In genomic region chr16:53065436-53066165, GRCh38 we compare ENCODE assay signal across 15 cellular contexts. TPM values are rescaled to one million over a fixed set of nuclear protein-coding genes. Genes with fewer than 3 reads are reported as not detected.
DNase-seq lines count a peak whose midpoint lies in the region; ATAC-seq lines count a peak whose summit lies in the region.
"Had no signal": no experiment of that assay in that cellular context is flagged by ENCODE, and none has a peak within 500 bp of the region (broad histone marks: within the 10 kb centered on the region; RNA-seq: fewer than 3 reads in every experiment).

No MANE protein-coding gene starts in this region.

- no peaks in the 10 kb centered on the region for H3K36me3 ChIP-seq in rectal smooth muscle tissue (ENCODE audit: control insufficient read depth, insufficient read depth, low read length)

- H3K27ac Mint-ChIP-seq in T-helper 17 cell = peak overlapping the region; percentile 73
- H3K27ac Mint-ChIP-seq: natural killer cell treated with Interleukin-12 subunit alpha and Interleukin-12 subunit beta and Interleukin-15 and Interleukin-18, amount 100 ng/mL, for 72 hours had no signal

- H3K4me1 ChIP-seq in rectal smooth muscle tissue (ENCODE audit: control insufficient read depth, insufficient read depth, low read length) = no peaks in the 10 kb centered on the region

- no peak overlapping the region for H3K9ac ChIP-seq in rectal smooth muscle tissue (ENCODE audit: low read length)

- no peaks in the 10 kb centered on the region for H3K9me3 ChIP-seq in T-helper 17 cell (ENCODE audit: control insufficient read depth, low read length, poor library complexity, severe bottlenecking)

- H3K27me3 Mint-ChIP-seq in T-helper 17 cell = no peaks in the 10 kb centered on the region
- H3K27me3 Mint-ChIP-seq: natural killer cell treated with Interleukin-12 subunit alpha and Interleukin-12 subunit beta and Interleukin-15 and Interleukin-18, amount 100 ng/mL, for 72 hours had no signal

- H3K36me3 Mint-ChIP-seq in T-helper 17 cell (ENCODE audit: low read depth) = no peaks in the 10 kb centered on the region

- peak overlapping the region; percentile 37 for H3K27ac ChIP-seq in rectal smooth muscle tissue (ENCODE audit: low read depth, low read length)

- intact Hi-C loops in left cardiac atrium (cut with DNase I) = no loop called here

- DNase-seq in CD1c-positive myeloid dendritic cell (ENCODE audit: extremely low spot score) (peak; percentile 28), T-helper 17 cell (no peak), left cardiac atrium (no peak), SIG-M5 treated with dmso at 0.1 percent for 504 hours (lab: John Stamatoyannopoulos, UW; ENCODE audit: unreplicated experiment) (no peak), LoVo (ENCODE audit: low spot score) (no peak)
- no peak for DNase-seq in activated CD4-positive, alpha-beta T cell treated with anti-CD3 and anti-CD28 coated beads, Interleukin-2, amount 50 U/mL, for 1 hour
- no peak for DNase-seq in activated CD4-positive, alpha-beta T cell treated with anti-CD3 and anti-CD28 coated beads for 1 hour
- DNase-seq: activated CD8-positive, alpha-beta memory T cell treated with anti-CD3 and anti-CD28 coated beads for 24 hours; activated effector memory CD4-positive, alpha-beta T cell treated with anti-CD3 and anti-CD28 coated beads, Interleukin-2, amount 50 U/mL, for 16 hours; effector CD8-positive, alpha-beta T cell; kidney glomerular epithelial cell; NCI-H2107; SHP77 treated with DMSO at 0.1 percent for 48 hours had no signal

- H3K4me3 ChIP-seq in rectal smooth muscle tissue (ENCODE audit: low read length) = no peak overlapping the region

- H3K4me1 Mint-ChIP-seq in T-helper 17 cell = peaks cover 21% of the 10 kb centered on the region

- no peaks in the 10 kb centered on the region for H3K27me3 ChIP-seq in rectal smooth muscle tissue (ENCODE audit: control insufficient read depth, insufficient read depth, low read length)

- no peak for ATAC-seq in T-helper 17 cell
- peak; percentile 63 to 74 for ATAC-seq in left cardiac atrium
- ATAC-seq: natural killer cell treated with Interleukin-12 subunit alpha and Interleukin-12 subunit beta and Interleukin-15 and Interleukin-18, amount 100 ng/mL, for 72 hours had no signal

- no peak overlapping the region for H3K4me3 Mint-ChIP-seq in T-helper 17 cell
- H3K4me3 Mint-ChIP-seq: natural killer cell treated with Interleukin-12 subunit alpha and Interleukin-12 subunit beta and Interleukin-15 and Interleukin-18, amount 100 ng/mL, for 72 hours had no signal

RNA-seq across cellular contexts. Expression of gene CHD9, which starts 10.8 kb away (rescaled TPM):
- total RNA-seq in T-helper 17 cell (10 to 100 TPM; 32.4 to 33.3 TPM), left cardiac atrium (10 to 100 TPM; 44.2 to 60.3 TPM)

RNA-seq across cellular contexts. Expression of gene CHD9NB, which starts 12.9 kb away (rescaled TPM):
- total RNA-seq in T-helper 17 cell (under 1 TPM in 1 of 2 donors, not detected in 1; 0.31 TPM), left cardiac atrium (under 1 TPM; 0.47 to 0.94 TPM)
